Comparison of ENCODE assay signal across 19 cellular contexts in genomic region chr5:162565-163337, GRCh38. TPM values are rescaled to one million over a fixed set of nuclear protein-coding genes. Genes with fewer than 3 reads are reported as not detected.
"Had no signal": no experiment of that assay in that cellular context is flagged by ENCODE, and none has a peak within 500 bp of the region (broad histone marks: within the 10 kb centered on the region; RNA-seq: fewer than 3 reads in every experiment).

No MANE protein-coding gene starts in this region.

- H3K4me1 ChIP-seq: gastroesophageal sphincter, thyroid gland had no signal

- ATAC-seq: activated T-cell treated with anti-CD3 and anti-CD28 coated beads, Interleukin-2, amount 50 U/mL, for 72 hours; gastroesophageal sphincter; naive thymus-derived CD4-positive, alpha-beta T cell had no signal

- H3K36me3 ChIP-seq: gastroesophageal sphincter, SJSA1, thyroid gland had no signal

- DNase-seq: activated CD4-positive, alpha-beta memory T cell treated with anti-CD3 and anti-CD28 coated beads for 36 hours; activated CD4-positive, alpha-beta T cell treated with anti-CD3 and anti-CD28 coated beads for 1 hour; activated naive CD4-positive, alpha-beta T cell; activated T-cell treated with anti-CD3 and anti-CD28 coated beads, Interleukin-2, amount 50 U/mL, for 72 hours; naive thymus-derived CD4-positive, alpha-beta T cell; stimulated activated CD4-positive, alpha-beta T cell treated with anti-CD3 and anti-CD28 coated beads, Interleukin-4, amount 100 ng/mL, for 1 hour; stimulated activated CD8-positive, alpha-beta memory T cell treated with anti-CD3 and anti-CD28 coated beads, Interleukin-4, amount 100 ng/mL, for 48 hours; SW 1271; thyroid gland had no signal

- H3K27ac Mint-ChIP-seq: activated CD4-positive, alpha-beta memory T cell treated with anti-CD3 and anti-CD28 coated beads for 36 hours; activated T-cell treated with anti-CD3 and anti-CD28 coated beads, Interleukin-2, amount 50 U/mL, for 72 hours; dendritic cell treated with granulocyte-macrophage colony-stimulating factor and Interleukin-4, amounts not matched to agents 40 ng/mL and 50 ng/mL, for 4 days; naive thymus-derived CD4-positive, alpha-beta T cell; progenitor cell of endocrine pancreas; T-helper 2 cell treated with Interferon-gamma antibody and Interleukin-4, amounts not matched to agents 5 μg/mL and 100 μg/mL, for 36 hours had no signal

- H3K27ac ChIP-seq: gastroesophageal sphincter, SJSA1, thyroid gland had no signal

- H3K4me3 ChIP-seq: gastroesophageal sphincter, lung, SJSA1, thyroid gland had no signal

- H3K36me3 Mint-ChIP-seq: activated CD4-positive, alpha-beta memory T cell treated with anti-CD3 and anti-CD28 coated beads for 36 hours; naive thymus-derived CD4-positive, alpha-beta T cell had no signal

- H3K27me3 Mint-ChIP-seq: progenitor cell of endocrine pancreas had no signal

- H3K27me3 ChIP-seq: SJSA1, thyroid gland had no signal

- H3K4me1 Mint-ChIP-seq: naive thymus-derived CD4-positive, alpha-beta T cell had no signal

- H3K9me3 ChIP-seq: gastroesophageal sphincter, SJSA1, thyroid gland had no signal

- H3K4me3 Mint-ChIP-seq: activated CD4-positive, alpha-beta memory T cell treated with anti-CD3 and anti-CD28 coated beads for 36 hours; activated T-cell treated with anti-CD3 and anti-CD28 coated beads, Interleukin-2, amount 50 U/mL, for 72 hours; central memory CD8-positive, alpha-beta T cell; dendritic cell treated with granulocyte-macrophage colony-stimulating factor and Interleukin-4, amounts not matched to agents 40 ng/mL and 50 ng/mL, for 4 days; naive thymus-derived CD4-positive, alpha-beta T cell; T-helper 2 cell treated with Interferon-gamma antibody and Interleukin-4, amounts not matched to agents 5 μg/mL and 100 μg/mL, for 36 hours had no signal

- H3K9me3 Mint-ChIP-seq: activated CD4-positive, alpha-beta memory T cell treated with anti-CD3 and anti-CD28 coated beads for 36 hours; activated T-cell treated with anti-CD3 and anti-CD28 coated beads, Interleukin-2, amount 50 U/mL, for 72 hours; central memory CD8-positive, alpha-beta T cell; dendritic cell treated with granulocyte-macrophage colony-stimulating factor and Interleukin-4, amounts not matched to agents 40 ng/mL and 50 ng/mL, for 4 days; T-helper 2 cell treated with Interferon-gamma antibody and Interleukin-4, amounts not matched to agents 5 μg/mL and 100 μg/mL, for 36 hours had no signal

RNA-seq across cellular contexts. Expression of gene LRRC14B, which starts 28.5 kb away (rescaled TPM):
- total RNA-seq: activated CD4-positive, alpha-beta memory T cell treated with anti-CD3 and anti-CD28 coated beads for 36 hours; activated T-cell treated with anti-CD3 and anti-CD28 coated beads, Interleukin-2, amount 50 U/mL, for 72 hours; epithelial cell of proximal tubule; gastroesophageal sphincter; kidney epithelial cell; mononuclear cell; naive thymus-derived CD4-positive, alpha-beta T cell; progenitor cell of endocrine pancreas; SJSA1; thyroid gland had no signal
- polyA plus RNA-seq: lung had no signal
